ENCODE assay signal across 28 cellular contexts in genomic region chr2:736939-737338, GRCh38.
"Had no signal": no experiment of that assay in that cellular context is flagged by ENCODE, and none has a peak within 500 bp of the region (broad histone marks: within the 10 kb centered on the region; RNA-seq: fewer than 3 reads in every experiment).

No MANE protein-coding gene starts in this region.

- H3K27me3 ChIP-seq: colonic mucosa had no signal

- H3K9me3 Mint-ChIP-seq: dendritic cell treated with granulocyte-macrophage colony-stimulating factor and Interleukin-4, amounts not matched to agents 40 ng/mL and 50 ng/mL, for 4 days; effector memory CD8-positive, alpha-beta T cell; endodermal cell; mesothelial cell of epicardium; naive B cell had no signal

- H3K36me3 ChIP-seq: colonic mucosa, esophagus squamous epithelium, gastrocnemius medialis, heart right ventricle, left lung, lower lobe of right lung had no signal

- H3K27ac Mint-ChIP-seq: dendritic cell treated with granulocyte-macrophage colony-stimulating factor and Interleukin-4, amounts not matched to agents 40 ng/mL and 50 ng/mL, for 4 days; effector memory CD8-positive, alpha-beta T cell; endodermal cell; mesothelial cell of epicardium had no signal

- H3K4me3 ChIP-seq: colonic mucosa, esophagus squamous epithelium, gastrocnemius medialis, heart right ventricle, left lung, lower lobe of right lung, mucosa of descending colon had no signal

- H3K9me3 ChIP-seq: colonic mucosa, esophagus squamous epithelium, gastrocnemius medialis, heart right ventricle, left lung, lower lobe of right lung, mucosa of descending colon had no signal

- H3K27ac ChIP-seq: colonic mucosa, epithelial cell of prostate, esophagus squamous epithelium, gastrocnemius medialis, heart right ventricle, left lung, lower lobe of right lung had no signal

- H3K4me1 ChIP-seq: left lung had no signal

- H3K36me3 Mint-ChIP-seq: mesothelial cell of epicardium, naive B cell had no signal

- DNase-seq: colonic mucosa; cortex of kidney; effector CD8-positive, alpha-beta T cell; effector memory CD8-positive, alpha-beta T cell; endodermal cell; erythroblast; esophagus squamous epithelium; foreskin fibroblast; foreskin melanocyte; gastrocnemius medialis; glutamatergic neuron; head of caudate nucleus; heart right ventricle; hippocampal formation; left cardiac atrium; left lung; left ventricle myocardium superior; lower lobe of right lung; mesenchymal stem cell; mucosa of descending colon; naive B cell had no signal

- H3K4me3 Mint-ChIP-seq: dendritic cell treated with granulocyte-macrophage colony-stimulating factor and Interleukin-4, amounts not matched to agents 40 ng/mL and 50 ng/mL, for 4 days; effector memory CD8-positive, alpha-beta T cell; endodermal cell; mesothelial cell of epicardium; naive B cell had no signal

- ATAC-seq: effector memory CD8-positive, alpha-beta T cell; esophagus mucosa; gastrocnemius medialis; heart right ventricle; left cardiac atrium; left lung; left ventricle myocardium superior; lower lobe of right lung; mucosa of descending colon had no signal

- FAIRE-seq: endometrium, islet of Langerhans, keratinocyte had no signal
